In the genomic region with DNA sequence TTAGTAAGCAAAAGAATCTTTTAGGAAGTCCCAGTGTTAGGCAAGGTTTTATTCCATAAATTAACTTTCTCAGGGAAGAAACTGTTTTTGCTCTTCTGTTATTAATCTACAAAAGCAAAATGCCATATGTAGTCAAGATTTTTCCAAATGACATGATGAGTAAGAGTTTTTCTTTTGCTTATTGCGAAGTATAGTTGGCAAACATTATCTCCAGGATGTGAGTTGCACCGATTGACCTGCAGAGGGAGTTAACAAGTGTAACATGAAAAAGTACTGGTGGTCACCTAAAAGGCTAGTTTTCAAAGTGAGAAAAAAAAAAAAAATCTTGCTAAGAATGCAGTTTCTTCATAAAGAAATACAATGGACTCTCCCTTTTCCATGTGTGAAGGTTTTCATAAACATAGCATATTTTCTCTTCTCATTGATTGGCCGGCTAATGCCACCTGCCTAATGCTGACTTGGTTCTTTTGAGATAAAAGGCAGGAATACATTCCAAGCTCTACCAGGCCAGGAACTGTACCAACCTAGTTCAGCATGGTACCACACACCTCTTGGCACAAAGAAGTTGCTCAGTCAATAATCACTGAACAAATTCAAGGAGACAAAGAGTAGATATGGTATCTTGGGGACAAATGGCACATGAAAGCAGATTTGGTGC, we compare ENCODE assay signal across 8 cellular contexts.
DNase-seq lines count a peak whose midpoint lies in the region; ATAC-seq, FAIRE-seq and TF ChIP-seq lines count a peak whose summit lies in the region.

No MANE protein-coding gene starts in this region.

- POLR2A ChIA-PET in HEK293 (lab: Yijun Ruan, JAX): no interaction called here

- no peaks in the 10 kb centered on the region for H3K4me1 ChIP-seq in HEK293 (ENCODE audit: control insufficient read depth, insufficient read depth, low read length)

- FAIRE-seq in RCC 7860 (lab: Jason Lieb, UNC): peak; percentile 74

- 0 out of 2 replicates have a peak, but pooled peaks have one; percentile 14 for TF ChIP-seq CTCF in HEK293 (tag by site-specific recombination; IDR thresholded peaks at IDR 0.05)
- no peak for TF ChIP-seq CTCF in omental fat pad (IDR thresholded peaks at IDR 0.05)

- ATAC-seq in omental fat pad (ENCODE audit: low FRiP score): peak; percentile 77

- DNase-seq in COLO668 (lab: John Stamatoyannopoulos, UW; ENCODE audit: unreplicated experiment) (peak; percentile 29), RCC 7860 (ENCODE audit: low spot score) (peak; percentile 36), erythroblast (lab: John Stamatoyannopoulos, UW) (peak; percentile 15 to 35), omental fat pad (ENCODE audit: low spot score) (no peak), nucleus accumbens (lab: John Stamatoyannopoulos, UW) (no peak), NCI-H2196 treated with DMSO at 0.1 percent for 48 hours (lab: John Stamatoyannopoulos, UW; ENCODE audit: unreplicated experiment) (no peak), GOT3 (lab: John Stamatoyannopoulos, UW) (no peak)

- CTCF ChIA-PET in HEK293 (lab: Yijun Ruan, JAX): interaction anchor here (0.6 to 1.7 kb wide), 10 partner anchors 8 to 778 kb away, joined by 3 to 9 read pairs (median 4); no protein-coding TSS in a partner anchor

- no peak overlapping the region for H3K4me3 ChIP-seq in HEK293 (ENCODE audit: low read depth, low read length)

- no peak for TF ChIP-seq POLR2A in erythroblast (IDR thresholded peaks at IDR 0.05; ENCODE audit: low read length)

- no peaks in the 10 kb centered on the region for H3K36me3 ChIP-seq in HEK293 (ENCODE audit: control insufficient read depth in 2 of 2, insufficient read depth in 1 of 2, low read length in 2 of 2)

- H3K27ac ChIP-seq in HEK293 (ENCODE audit: extremely low read depth, low read depth, low read length): no peak overlapping the region

- H3K9me3 ChIP-seq in HEK293 (ENCODE audit: control insufficient read depth, insufficient read depth, low read depth, low read length): no peaks in the 10 kb centered on the region

TF ChIP-seq in HEK293, 187 proteins besides CTCF, POLR2A, EP300 and RAD21:
- TF ChIP-seq ZFP37 (tag by site-specific recombination; IDR thresholded peaks at IDR 0.05) (no peak), ZNF654 (tag by site-specific recombination; IDR thresholded peaks at IDR 0.05; ENCODE audit: low read depth) (peak; percentile 28; the same call in 1 of the 2 replicates)

Comparison
In these comparisons a context has a peak if more than half of its experiments do, and no peak if none do; other contexts are left out.
1. DNase-seq: peak in COLO668 (single experiment), RCC 7860 (single experiment) and erythroblast (2 of 2); none in omental fat pad (single experiment), nucleus accumbens (0 of 56), NCI-H2196 treated with DMSO at 0.1 percent for 48 hours (single experiment) and GOT3 (single experiment).